16 cellular contexts compared by ENCODE assay signal in the genomic region with DNA sequence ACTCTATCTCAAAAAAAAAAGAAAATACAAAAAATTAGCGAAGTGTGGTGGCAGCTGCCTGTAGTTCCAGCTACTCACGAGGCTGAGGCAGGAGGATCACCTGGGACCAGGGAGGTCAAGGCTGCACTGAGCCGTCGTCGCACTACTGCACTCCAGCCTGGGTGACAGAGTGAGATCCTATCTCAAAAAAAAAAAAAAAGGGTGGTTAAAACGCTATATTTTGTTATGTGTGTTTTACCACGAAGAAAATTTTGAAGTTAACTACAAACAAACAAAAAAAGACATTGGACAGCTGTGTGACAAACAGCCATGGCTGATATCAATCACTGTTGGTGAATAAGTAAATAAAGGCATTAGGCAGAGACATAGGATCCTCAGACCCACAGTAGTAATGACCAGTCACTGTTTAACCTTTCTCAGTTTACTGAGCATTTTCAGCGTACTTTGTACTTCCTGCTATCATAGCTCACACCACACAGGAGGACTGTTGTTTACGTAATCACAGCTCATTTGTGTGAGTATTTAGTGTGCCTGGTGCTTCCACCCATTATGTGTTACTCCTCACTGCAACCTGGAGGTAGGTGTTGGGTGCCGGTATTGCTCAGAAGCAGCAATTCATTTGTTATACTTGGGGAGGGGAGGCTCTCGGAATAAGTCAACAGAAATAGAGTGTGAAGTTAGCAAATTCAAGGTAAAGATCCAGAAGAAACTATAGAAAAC. TPM values are rescaled to one million over a fixed set of nuclear protein-coding genes. Genes with fewer than 3 reads are reported as not detected.
A peak's percentile ranks its signal among the peaks of the same experiment; 100 is the strongest.
DNase-seq lines count a peak whose midpoint lies in the region; ATAC-seq, FAIRE-seq and TF ChIP-seq lines count a peak whose summit lies in the region.
"Had no signal": no experiment of that assay in that cellular context is flagged by ENCODE, and none has a peak within 500 bp of the region (broad histone marks: within the 10 kb centered on the region; RNA-seq: fewer than 3 reads in every experiment).

No MANE protein-coding gene starts in this region.

- H3K4me3 ChIP-seq in brain microvascular endothelial cell (ENCODE audit: low read depth, low read length) = no peak overlapping the region
- H3K4me3 ChIP-seq: sigmoid colon, stomach had no signal

- peaks cover 8 to 15% of the 10 kb centered on the region in 2 donors for H3K4me1 Mint-ChIP-seq in stimulated activated naive B cell treated with anti-CD40 and anti-IgM and Interleukin-4, amounts not matched to agents 10 μg/mL and 1 μg/mL and 100 μg/mL, for 72 hours
- H3K4me1 Mint-ChIP-seq: central memory CD8-positive, alpha-beta T cell had no signal

- no peak overlapping the region for H3K27ac ChIP-seq in brain microvascular endothelial cell
- H3K27ac ChIP-seq: sigmoid colon had no signal

- peak; percentile 14 for ATAC-seq in omental fat pad (ENCODE audit: low FRiP score)
- ATAC-seq in stimulated activated naive B cell treated with anti-CD40 and anti-IgM and Interleukin-4, amounts not matched to agents 10 μg/mL and 1 μg/mL and 100 μg/mL, for 72 hours (replicated peaks) = no peak

- no peak for TF ChIP-seq CTCF in omental fat pad (IDR thresholded peaks at IDR 0.05)
- TF ChIP-seq CTCF in brain microvascular endothelial cell (IDR thresholded peaks at IDR 0.05; ENCODE audit: low read depth, low read length, missing control alignments) = no peak

- in situ Hi-C loops in brain microvascular endothelial cell (cut with HindIII; ENCODE audit: low pct_ligation_motif_present, low sequenced_read_pairs) = no loop called here

- no peaks in the 10 kb centered on the region for H3K36me3 Mint-ChIP-seq in stimulated activated naive B cell treated with anti-CD40 and anti-IgM and Interleukin-4, amounts not matched to agents 10 μg/mL and 1 μg/mL and 100 μg/mL, for 72 hours

- no peaks in the 10 kb centered on the region for H3K36me3 ChIP-seq in brain microvascular endothelial cell (replicated peaks)
- H3K36me3 ChIP-seq: sigmoid colon, stomach had no signal

- H3K9me3 Mint-ChIP-seq in stimulated activated naive B cell treated with anti-CD40 and anti-IgM and Interleukin-4, amounts not matched to agents 10 μg/mL and 1 μg/mL and 100 μg/mL, for 72 hours = peaks cover 0 to 1% of the 10 kb centered on the region in 2 donors
- H3K9me3 Mint-ChIP-seq: activated naive CD4-positive, alpha-beta T cell treated with anti-CD3 and anti-CD28 coated beads for 36 hours; central memory CD8-positive, alpha-beta T cell had no signal

- FAIRE-seq in colon (lab: Jason Lieb, UNC) = peak; percentile 31
- FAIRE-seq: TTC549 had no signal

- H3K27me3 ChIP-seq in brain microvascular endothelial cell (replicated peaks) = no peaks in the 10 kb centered on the region
- H3K27me3 ChIP-seq: sigmoid colon, stomach had no signal

- DNase-seq in H4 (ENCODE audit: low spot score) = peak; percentile 77
- peak; percentile 9 for DNase-seq in NCI-H510A (lab: John Stamatoyannopoulos, UW)
- no peak for DNase-seq in omental fat pad (ENCODE audit: low spot score)
- DNase-seq in NCI-H1105 (lab: John Stamatoyannopoulos, UW) = no peak
- no peak for DNase-seq in RKO (ENCODE audit: low spot score)
- no peak for DNase-seq in stimulated activated naive B cell treated with anti-CD40 and anti-IgM and Interleukin-4, amounts not matched to agents 10 μg/mL and 1 μg/mL and 100 μg/mL, for 72 hours
- DNase-seq in brain microvascular endothelial cell = no peak
- DNase-seq: activated naive CD4-positive, alpha-beta T cell treated with anti-CD3 and anti-CD28 coated beads for 36 hours; GF-D8; Karpas-422; NCI-H2227 treated with DMSO at 0.1 percent for 48 hours; stomach had no signal

- H3K27ac Mint-ChIP-seq in stimulated activated naive B cell treated with anti-CD40 and anti-IgM and Interleukin-4, amounts not matched to agents 10 μg/mL and 1 μg/mL and 100 μg/mL, for 72 hours = no peak overlapping the region
- H3K27ac Mint-ChIP-seq: activated naive CD4-positive, alpha-beta T cell treated with anti-CD3 and anti-CD28 coated beads for 36 hours had no signal

- H3K4me3 Mint-ChIP-seq in stimulated activated naive B cell treated with anti-CD40 and anti-IgM and Interleukin-4, amounts not matched to agents 10 μg/mL and 1 μg/mL and 100 μg/mL, for 72 hours = no peak overlapping the region
- H3K4me3 Mint-ChIP-seq: activated naive CD4-positive, alpha-beta T cell treated with anti-CD3 and anti-CD28 coated beads for 36 hours; central memory CD8-positive, alpha-beta T cell had no signal

- peaks cover 0 to 6% of the 10 kb centered on the region in 2 donors for H3K27me3 Mint-ChIP-seq in stimulated activated naive B cell treated with anti-CD40 and anti-IgM and Interleukin-4, amounts not matched to agents 10 μg/mL and 1 μg/mL and 100 μg/mL, for 72 hours
- H3K27me3 Mint-ChIP-seq: central memory CD8-positive, alpha-beta T cell had no signal

RNA-seq across cellular contexts. Expression of gene COPRS, which starts 55.4 kb away (rescaled TPM):
- 137 and 156 TPM in 2 replicates for total RNA-seq in H4 (2014; rRNA removed; shearing (Covaris generic))
- total RNA-seq in omental fat pad = 10 to 100 TPM; 39.2 to 76.1 (median 61.8) TPM

Comparison
In these comparisons a context has a peak if more than half of its experiments do, and no peak if none do; other contexts are left out.
1. DNase-seq: peak in H4 (single experiment) and NCI-H510A (single experiment); none in omental fat pad (single experiment), NCI-H1105 (single experiment), RKO (single experiment), stimulated activated naive B cell treated with anti-CD40 and anti-IgM and Interleukin-4, amounts not matched to agents 10 μg/mL and 1 μg/mL and 100 μg/mL, for 72 hours (single experiment) and brain microvascular endothelial cell (single experiment).